In genomic region chr6:144408151-144408550, GRCh38 we compare ENCODE assay signal across 17 cellular contexts.
DNase-seq lines count a peak whose midpoint lies in the region; ATAC-seq and TF ChIP-seq lines count a peak whose summit lies in the region.
"Had no signal": no experiment of that assay in that cellular context is flagged by ENCODE, and none has a peak within 500 bp of the region (broad histone marks: within the 10 kb centered on the region; RNA-seq: fewer than 3 reads in every experiment).

No MANE protein-coding gene starts in this region.

- no peaks in the 10 kb centered on the region for H3K9me3 Mint-ChIP-seq in mesothelial cell of epicardium
- H3K9me3 Mint-ChIP-seq: dendritic cell treated with granulocyte-macrophage colony-stimulating factor and Interleukin-4, amounts not matched to agents 40 ng/mL and 50 ng/mL, for 4 days had no signal

- DNase-seq in Right ventricle myocardium superior (peak; percentile 70), cardiac septum (ENCODE audit: low spot score) (no peak), fibroblast of mammary gland (ENCODE audit: low read depth) (peak; percentile 74), mesothelial cell of epicardium (ENCODE audit: low spot score in 2 of 2, unreplicated experiment in 2 of 2) (no peak), tibial artery (peak; percentile 28 to 72), GM10248 (ENCODE audit: extremely low spot score) (no peak), kidney tubule cell (ENCODE audit: low spot score) (no peak)
- DNase-seq: amygdala, GDM1, NCI-H146, NCI-H510A had no signal

- peak; percentile 9 for TF ChIP-seq CTCF in fibroblast of mammary gland (conservative IDR thresholded peaks at IDR 0.05; ENCODE audit: control insufficient read depth, insufficient read depth, low read depth, low read length)
- no peak for TF ChIP-seq CTCF in mesothelial cell of epicardium (IDR thresholded peaks at IDR 0.05; ENCODE audit: unreplicated experiment)
- TF ChIP-seq CTCF in tibial artery (IDR thresholded peaks at IDR 0.05): no peak
- TF ChIP-seq CTCF in GM10248 (IDR thresholded peaks at IDR 0.05; ENCODE audit: control extremely low read depth, extremely low read depth, low read depth, missing control alignments): no peak

- intact Hi-C loops in Right ventricle myocardium superior (cut with DNase I): no loop called here
- intact Hi-C loops in cardiac septum (cut with DNase I): no loop called here
- intact Hi-C loops in tibial artery (cut with DNase I; ENCODE audit: low total_unique reads): loop anchor here (10.0 kb wide), 1 partner anchor 193 kb away; no protein-coding TSS in a partner anchor

- peaks cover 11% of the 10 kb centered on the region for H3K36me3 Mint-ChIP-seq in mesothelial cell of epicardium

- H3K27me3 Mint-ChIP-seq in mesothelial cell of epicardium (ENCODE audit: low read depth): no peaks in the 10 kb centered on the region
- H3K27me3 Mint-ChIP-seq: activated T-helper 17 cell treated with anti-CD3 and anti-CD28 coated beads, Interleukin-2, amount 50 U/mL, for 72 hours; dendritic cell treated with granulocyte-macrophage colony-stimulating factor and Interleukin-4, amounts not matched to agents 40 ng/mL and 50 ng/mL, for 4 days had no signal

- peaks cover 41% of the 10 kb centered on the region for H3K4me1 Mint-ChIP-seq in mesothelial cell of epicardium

- peaks cover 0 to 67% (median 14%) of the 10 kb centered on the region in 4 donors for H3K4me1 ChIP-seq in tibial artery

- POLR2A ChIA-PET in GM10248 (lab: Yijun Ruan, JAX): no interaction called here

- H3K27ac ChIP-seq in tibial artery: no peak overlapping the region
- H3K27ac ChIP-seq: esophagus muscularis mucosa, SK-N-MC, thoracic aorta had no signal

- H3K4me3 ChIP-seq in fibroblast of mammary gland (ENCODE audit: control insufficient read depth, low read depth, low read length) (no peak overlapping the region), tibial artery (no peak overlapping the region)
- H3K4me3 ChIP-seq: esophagus muscularis mucosa, SK-N-MC, thoracic aorta had no signal

- ATAC-seq in Right ventricle myocardium superior (ENCODE audit: poor library complexity) (peak; percentile 74), GM21786 (IDR thresholded peaks at IDR 0.05; ENCODE audit: unreplicated experiment) (no peak)
- ATAC-seq: activated T-helper 17 cell treated with anti-CD3 and anti-CD28 coated beads, Interleukin-2, amount 50 U/mL, for 72 hours had no signal

- H3K4me3 Mint-ChIP-seq in mesothelial cell of epicardium: no peak overlapping the region
- H3K4me3 Mint-ChIP-seq: activated T-helper 17 cell treated with anti-CD3 and anti-CD28 coated beads, Interleukin-2, amount 50 U/mL, for 72 hours; dendritic cell treated with granulocyte-macrophage colony-stimulating factor and Interleukin-4, amounts not matched to agents 40 ng/mL and 50 ng/mL, for 4 days had no signal

- CTCF ChIA-PET in GM10248 (lab: Yijun Ruan, JAX): interaction anchor here (1.0 kb wide), 1 partner anchor 30 kb away, joined by 3 read pairs; no protein-coding TSS in a partner anchor

- no peaks in the 10 kb centered on the region for H3K9me3 ChIP-seq in tibial artery
- H3K9me3 ChIP-seq: esophagus muscularis mucosa, thoracic aorta had no signal

- peak overlapping the region; percentile 77 for H3K27ac Mint-ChIP-seq in mesothelial cell of epicardium
- H3K27ac Mint-ChIP-seq: activated T-helper 17 cell treated with anti-CD3 and anti-CD28 coated beads, Interleukin-2, amount 50 U/mL, for 72 hours; dendritic cell treated with granulocyte-macrophage colony-stimulating factor and Interleukin-4, amounts not matched to agents 40 ng/mL and 50 ng/mL, for 4 days had no signal

- no peaks in the 10 kb centered on the region for H3K27me3 ChIP-seq in tibial artery
- H3K27me3 ChIP-seq: esophagus muscularis mucosa had no signal

- no peaks in the 10 kb centered on the region for H3K36me3 ChIP-seq in tibial artery
- H3K36me3 ChIP-seq: esophagus muscularis mucosa, thoracic aorta had no signal

Comparison
In these comparisons a context has a peak if more than half of its experiments do, and no peak if none do; other contexts are left out.
1. DNase-seq: peak in Right ventricle myocardium superior (single experiment), fibroblast of mammary gland (single experiment) and tibial artery (2 of 2); none in cardiac septum (single experiment), mesothelial cell of epicardium (0 of 2), GM10248 (single experiment) and kidney tubule cell (single experiment).